14 cellular contexts compared by ENCODE assay signal in genomic region chr14:103382375-103382774, GRCh38. TPM values are rescaled to one million over a fixed set of nuclear protein-coding genes. Genes with fewer than 3 reads are reported as not detected.
A peak's percentile ranks its signal among the peaks of the same experiment; 100 is the strongest.
DNase-seq lines count a peak whose midpoint lies in the region; ATAC-seq, FAIRE-seq and TF ChIP-seq lines count a peak whose summit lies in the region.
"Had no signal": no experiment of that assay in that cellular context is flagged by ENCODE, and none has a peak within 500 bp of the region (broad histone marks: within the 10 kb centered on the region; RNA-seq: fewer than 3 reads in every experiment).

No MANE protein-coding gene starts in this region.

- H3K36me3 ChIP-seq in RWPE2 (ENCODE audit: low read depth) (peaks cover 13% of the 10 kb centered on the region; the same call in 1 of the 2 replicates), H1 (ENCODE audit: control insufficient read depth in 2 of 4, insufficient read depth in 4 of 4, low read length in 3 of 4) (no peaks in the 10 kb centered on the region), trophoblast cell (ENCODE audit: control insufficient read depth in 1 of 2, insufficient read depth in 2 of 2, low read length in 2 of 2) (no peaks in the 10 kb centered on the region)
- H3K36me3 ChIP-seq: colonic mucosa, heart right ventricle had no signal

- peaks cover 14% of the 10 kb centered on the region for H3K23me2 ChIP-seq in H1 (ENCODE audit: low read depth, low read length)

- TF ChIP-seq RAD21 in H1 (IDR thresholded peaks at IDR 0.05 in 1 of 2, conservative IDR thresholded peaks at IDR 0.05 in 1 of 2; ENCODE audit: low read depth in 2 of 2, low read length in 2 of 2): no peak

- H3K56ac ChIP-seq in H1 (replicated peaks; ENCODE audit: insufficient read length, low read depth, low read length): no peak overlapping the region

- no peak overlapping the region for H2BK12ac ChIP-seq in H1 (ENCODE audit: low read depth, low read length)
- no peak overlapping the region for H2BK12ac ChIP-seq in trophoblast cell (ENCODE audit: low read length)

- no peaks in the 10 kb centered on the region for H3K79me1 ChIP-seq in H1 (ENCODE audit: low read depth, low read length)
- H3K79me1 ChIP-seq in trophoblast cell (ENCODE audit: low read length): peaks cover 9% of the 10 kb centered on the region

- H2BK120ac ChIP-seq in H1 (replicated peaks; ENCODE audit: low read depth, low read length): no peak overlapping the region
- no peak overlapping the region for H2BK120ac ChIP-seq in trophoblast cell (ENCODE audit: insufficient read depth, low read length, poor library complexity)

- FAIRE-seq in H1 (lab: Jason Lieb, UNC): no peak

- no peak overlapping the region for H3K23ac ChIP-seq in H1 (ENCODE audit: insufficient read length)
- no peak overlapping the region for H3K23ac ChIP-seq in trophoblast cell (ENCODE audit: low read length)

- H3K4ac ChIP-seq in H1 (replicated peaks; ENCODE audit: insufficient read length, low read depth, low read length): no peak overlapping the region
- no peak overlapping the region for H3K4ac ChIP-seq in trophoblast cell (ENCODE audit: low read depth, low read length)

- H3K14ac ChIP-seq in H1 (ENCODE audit: insufficient read length) (no peak overlapping the region), trophoblast cell (ENCODE audit: low read length) (no peak overlapping the region)

- H3K9me3 ChIP-seq in RWPE2 (ENCODE audit: severe bottlenecking): no peaks in the 10 kb centered on the region
- H3K9me3 ChIP-seq in H1 (ENCODE audit: insufficient read depth in 2 of 2, low read depth in 1 of 2, low read length in 1 of 2): no peaks in the 10 kb centered on the region
- no peaks in the 10 kb centered on the region for H3K9me3 ChIP-seq in trophoblast cell (ENCODE audit: insufficient read depth, low read depth, low read length)
- H3K9me3 ChIP-seq: colonic mucosa, heart right ventricle had no signal

- H3K27ac ChIP-seq in RWPE2 (ENCODE audit: poor library complexity, severe bottlenecking) (no peak overlapping the region), H1 (ENCODE audit: low read depth, low read length) (no peak overlapping the region), trophoblast cell (ENCODE audit: low read depth, low read length) (no peak overlapping the region)
- H3K27ac ChIP-seq: colonic mucosa, heart right ventricle had no signal

- DNase-seq in SIG-M5 treated with dmso at 0.1 percent for 504 hours (lab: John Stamatoyannopoulos, UW; ENCODE audit: unreplicated experiment) (peak; percentile 33), SIG-M5 (lab: John Stamatoyannopoulos, UW) (no peak), RWPE2 (ENCODE audit: low spot score) (no peak), H1 (ENCODE audit: low read depth in 1 of 2, low spot score in 2 of 2) (no peak), trophoblast cell (peak; percentile 20 to 31), NCI-H1930 (lab: John Stamatoyannopoulos, UW) (no peak)
- no peak for DNase-seq in activated CD4-positive, CD25-positive, alpha-beta regulatory T cell treated with anti-CD3 and anti-CD28 coated beads, Interleukin-2, amount 50 U/mL, for 72 hours
- DNase-seq: activated gamma-delta T cell, colonic mucosa, heart right ventricle, mesendoderm, NCI-H2081 treated with DMSO at 0.1 percent for 48 hours had no signal

- H3K18ac ChIP-seq in H1 (ENCODE audit: extremely low read depth, low read length) (no peak overlapping the region), trophoblast cell (ENCODE audit: low read length) (no peak overlapping the region)

- no peak overlapping the region for H4K5ac ChIP-seq in H1 (ENCODE audit: insufficient read length, low read depth, low read length)

- POLR2A ChIA-PET in H1 (lab: Charles Lee; ENCODE audit: partially characterized antibody): interaction anchor here (1.1 to 1.5 kb wide), 2 partner anchors 38 to 47 kb away, joined by 4 to 12 read pairs; partner anchors contain the start of gene EIF5

- TF ChIP-seq CTCF in RWPE2 (IDR thresholded peaks at IDR 0.05; ENCODE audit: poor library complexity, severe bottlenecking) (no peak), H1 (IDR thresholded peaks at IDR 0.05; ENCODE audit: control extremely low read depth in 1 of 3, insufficient read depth in 1 of 3, low read depth in 1 of 3, low read length in 3 of 3) (no peak)

- WGBS in H1 (ENCODE audit: extremely low coverage in 1 of 2, insufficient coverage in 1 of 2, insufficient read length in 1 of 2, insufficient replicate concordance in 2 of 2, low coverage in 1 of 2, low lambda C conversion rate in 2 of 2, missing lambda C conversion rate in 1 of 2), 2 experiments: 86% methylated on average over 4 of the region's 4 CpGs; no CpG with 5 or more reads in 1 of the 2 experiments
- WGBS in trophoblast cell (ENCODE audit: extremely low coverage, insufficient coverage, insufficient read length): no CpG with 5 or more reads among the region's 4 CpGs

- H3K4me3 ChIP-seq in RWPE2 (ENCODE audit: severe bottlenecking) (no peak overlapping the region), H1 (ENCODE audit: extremely low read depth in 1 of 4, insufficient read depth in 2 of 4, low read depth in 3 of 4, low read length in 4 of 4) (no peak overlapping the region), trophoblast cell (ENCODE audit: low read depth, low read length) (no peak overlapping the region)
- H3K4me3 ChIP-seq: colonic mucosa, heart right ventricle had no signal

- no peak for TF ChIP-seq POLR2A in H1 (IDR thresholded peaks at IDR 0.05; ENCODE audit: control extremely low read depth in 1 of 2, low read depth in 2 of 2, low read length in 2 of 2)

- no peak overlapping the region for H2BK20ac ChIP-seq in H1 (ENCODE audit: low read length)

- no peak for TF ChIP-seq EP300 in H1 (IDR thresholded peaks at IDR 0.05; ENCODE audit: borderline replicate concordance in 1 of 2, low read depth in 2 of 2, low read length in 2 of 2)

- H4K8ac ChIP-seq in H1 (ENCODE audit: extremely low read depth, insufficient read depth, low read length) (no peak overlapping the region), trophoblast cell (ENCODE audit: low read depth, low read length) (no peak overlapping the region)

- H2AFZ ChIP-seq in H1 (ENCODE audit: low read length): no peak overlapping the region
- H2AFZ ChIP-seq in trophoblast cell (ENCODE audit: insufficient read depth, low read length, poor library complexity): no peak overlapping the region

- no peak overlapping the region for H4K12ac ChIP-seq in trophoblast cell (ENCODE audit: low read depth, low read length)

- CTCF ChIA-PET in H1 (lab: Charles Lee; ENCODE audit: partially characterized antibody): interaction anchor here (1.0 to 2.3 kb wide), 2 partner anchors 8 to 11 kb away, joined by 5 to 15 read pairs; no protein-coding TSS in a partner anchor

- no peak overlapping the region for H3K4me2 ChIP-seq in H1 (ENCODE audit: insufficient read depth in 1 of 2, low read depth in 2 of 2, low read length in 2 of 2)
- H3K4me2 ChIP-seq in trophoblast cell (ENCODE audit: low read length): no peak overlapping the region

- H4K91ac ChIP-seq in H1 (replicated peaks; ENCODE audit: insufficient read length, low read length) (no peak overlapping the region), trophoblast cell (ENCODE audit: low read depth, low read length) (no peak overlapping the region)

- no peak overlapping the region for H3K9ac ChIP-seq in H1 (replicated peaks in 1 of 4; ENCODE audit: extremely low read depth in 1 of 4, low read depth in 3 of 4, low read length in 3 of 4)
- H3K9ac ChIP-seq in trophoblast cell (ENCODE audit: low read length): no peak overlapping the region

- ATAC-seq in RWPE2 (ENCODE audit: low read depth) (peak; percentile 20), GM19452 (IDR thresholded peaks at IDR 0.05; ENCODE audit: unreplicated experiment) (no peak)
- ATAC-seq: heart right ventricle, Right ventricle myocardium inferior had no signal

- H3K79me2 ChIP-seq in H1 (ENCODE audit: control insufficient read depth in 1 of 2, insufficient read depth in 2 of 2, low read length in 2 of 2) (peaks cover 12 to 18% of the 10 kb centered on the region in 2 experiments), trophoblast cell (ENCODE audit: control insufficient read depth, insufficient read depth, low read length, poor library complexity) (peaks cover 10% of the 10 kb centered on the region)

- peaks cover 6 to 12% of the 10 kb centered on the region in 2 experiments for H4K20me1 ChIP-seq in H1 (replicated peaks in 1 of 2; ENCODE audit: control insufficient read depth in 1 of 2, insufficient read depth in 2 of 2, low read length in 2 of 2)

- H3K4me1 ChIP-seq in RWPE2 (ENCODE audit: insufficient read depth, poor library complexity, severe bottlenecking): peaks cover 14% of the 10 kb centered on the region
- H3K4me1 ChIP-seq in H1 (replicated peaks in 1 of 4; ENCODE audit: control insufficient read depth in 3 of 4, insufficient read depth in 4 of 4, low read length in 3 of 4): peaks cover 0 to 8% (median 4%) of the 10 kb centered on the region in 4 experiments; a peak in 5 of 7 replicates
- H3K4me1 ChIP-seq in trophoblast cell (ENCODE audit: control insufficient read depth in 1 of 2, insufficient read depth in 2 of 2, low read length in 2 of 2): peaks cover 2 to 5% of the 10 kb centered on the region in 2 experiments
- H3K4me1 ChIP-seq: colonic mucosa had no signal

- H2BK5ac ChIP-seq in H1 (ENCODE audit: low read depth, low read length) (peak overlapping the region; percentile 44; the same call in 1 of the 2 replicates), trophoblast cell (ENCODE audit: low read depth, low read length, poor library complexity) (no peak overlapping the region)

- H2BK15ac ChIP-seq in H1 (ENCODE audit: low read length): no peak overlapping the region

- H3K27me3 ChIP-seq in RWPE2 (ENCODE audit: insufficient read depth, poor library complexity, severe bottlenecking) (no peaks in the 10 kb centered on the region), H1 (replicated peaks in 1 of 4; ENCODE audit: control insufficient read depth in 3 of 4, extremely low read depth in 1 of 4, insufficient read depth in 3 of 4, low read length in 3 of 4) (peaks cover 0 to 10% (median 5%) of the 10 kb centered on the region in 4 experiments; a peak in 3 of 7 replicates), trophoblast cell (ENCODE audit: insufficient read depth, low read length) (no peaks in the 10 kb centered on the region)
- H3K27me3 ChIP-seq: colonic mucosa, heart right ventricle had no signal

- H2AK5ac ChIP-seq in H1 (ENCODE audit: low read depth, low read length) (no peak overlapping the region), trophoblast cell (ENCODE audit: low read length) (no peak overlapping the region)

RNA-seq across cellular contexts. Expression of gene MARK3, which starts 2.8 kb away (rescaled TPM):
- 76.6 and 76.9 TPM in 2 replicates for total RNA-seq in H1 (2021; fragmentation: NEBNext Ultra II Directional; extraction: Animal tissue kit (Norgen Biotek cat#: 25700))
- 37.6 and 39.4 TPM in 2 replicates for polyA plus RNA-seq in H1 (2011; rRNA removed)
- 58.3 TPM for polyA plus RNA-seq in H1 (2011; cell fraction: cytosol; rRNA removed)
- polyA plus RNA-seq in H1 (2011; cell fraction: nucleus; rRNA removed): 56.3 TPM
- polyA plus RNA-seq in H1 (2012, experiment 1 of 2): 59.9 to 69.8 TPM (median 62.5 TPM) in 4 replicates
- polyA plus RNA-seq in H1 (2012, experiment 2 of 2): 9.7 TPM
- 42.6 TPM for polyA plus RNA-seq in H1 (2013, experiment 1 of 2)
- polyA plus RNA-seq in H1 (2013, experiment 2 of 2): 40.8 TPM
- polyA minus RNA-seq in H1 (2011; rRNA and poly(A)+ RNA removed): 67.6 and 67.8 TPM in 2 replicates
- polyA minus RNA-seq in H1 (2011; cell fraction: cytosol; rRNA and poly(A)+ RNA removed): 37.8 TPM
- 75.3 TPM for polyA minus RNA-seq in H1 (2011; cell fraction: nucleus; rRNA and poly(A)+ RNA removed)
- 58.6 and 59.7 TPM in 2 replicates for polyA plus RNA-seq in trophoblast cell (2013)

RNA-seq across cellular contexts. Expression of gene EIF5, which starts 48.3 kb away (rescaled TPM):
- total RNA-seq in H1 (2021; fragmentation: NEBNext Ultra II Directional; extraction: Animal tissue kit (Norgen Biotek cat#: 25700)): 323 and 328 TPM in 2 replicates
- 179 and 184 TPM in 2 replicates for polyA plus RNA-seq in H1 (2011; rRNA removed)
- polyA plus RNA-seq in H1 (2011; cell fraction: cytosol; rRNA removed): 254 TPM
- 169 TPM for polyA plus RNA-seq in H1 (2011; cell fraction: nucleus; rRNA removed)
- polyA plus RNA-seq in H1 (2012, experiment 1 of 2): 243 to 415 TPM (median 345 TPM) in 4 replicates
- polyA plus RNA-seq in H1 (2012, experiment 2 of 2): 24.0 TPM
- polyA plus RNA-seq in H1 (2013, experiment 1 of 2): 314 TPM
- 325 TPM for polyA plus RNA-seq in H1 (2013, experiment 2 of 2)
- polyA minus RNA-seq in H1 (2011; rRNA and poly(A)+ RNA removed): 277 and 334 TPM in 2 replicates
- 213 TPM for polyA minus RNA-seq in H1 (2011; cell fraction: cytosol; rRNA and poly(A)+ RNA removed)
- polyA minus RNA-seq in H1 (2011; cell fraction: nucleus; rRNA and poly(A)+ RNA removed): 361 TPM
- polyA plus RNA-seq in trophoblast cell (2013): 350 and 375 TPM in 2 replicates

Comparison
In these comparisons a context has a peak if more than half of its experiments do, and no peak if none do; other contexts are left out.
1. DNase-seq: peak in SIG-M5 treated with dmso at 0.1 percent for 504 hours (single experiment) and trophoblast cell (2 of 2); none in SIG-M5 (single experiment), RWPE2 (single experiment), H1 (0 of 2), NCI-H1930 (0 of 2) and activated CD4-positive, CD25-positive, alpha-beta regulatory T cell treated with anti-CD3 and anti-CD28 coated beads, Interleukin-2, amount 50 U/mL, for 72 hours (single experiment).